Comparison of ENCODE assay signal across 14 cellular contexts in genomic region chr4:1061372-1061700, GRCh38. TPM values are rescaled to one million over a fixed set of nuclear protein-coding genes. Genes with fewer than 3 reads are reported as not detected.
"Had no signal": no experiment of that assay in that cellular context is flagged by ENCODE, and none has a peak within 500 bp of the region (broad histone marks: within the 10 kb centered on the region; RNA-seq: fewer than 3 reads in every experiment).

No MANE protein-coding gene starts in this region.

- DNase-seq: dermis blood vessel endothelial cell; esophagus squamous epithelium; foreskin fibroblast; natural killer cell; psoas muscle; stimulated activated naive CD4-positive, alpha-beta T cell; stomach; substantia nigra; trophoblast cell had no signal

- H3K36me3 ChIP-seq: esophagus squamous epithelium, stomach had no signal

- H3K27ac ChIP-seq: esophagus squamous epithelium, hepatocyte, parathyroid adenoma, psoas muscle, skin epidermis, stomach had no signal

- H3K9me3 ChIP-seq: esophagus squamous epithelium, psoas muscle, stomach had no signal

- H3K4me3 ChIP-seq: esophagus squamous epithelium, hepatocyte, psoas muscle, skin epidermis, stomach had no signal

- ATAC-seq: natural killer cell, psoas muscle, sciatic nerve had no signal

- H3K4me1 ChIP-seq: parathyroid adenoma, psoas muscle had no signal

RNA-seq across cellular contexts. Expression of gene RNF212, which starts 52.0 kb away (rescaled TPM):
- total RNA-seq: myocyte had no signal
